Comparison of ENCODE assay signal across 8 cellular contexts in genomic region chr1:226001852-226002666, GRCh38. TPM values are rescaled to one million over a fixed set of nuclear protein-coding genes. Genes with fewer than 3 reads are reported as not detected.
DNase-seq lines count a peak whose midpoint lies in the region; ATAC-seq and TF ChIP-seq lines count a peak whose summit lies in the region.

No MANE protein-coding gene starts in this region.

- no peaks in the 10 kb centered on the region for H3K9me3 Mint-ChIP-seq in T-helper 1 cell treated with Interleukin-12 subunit alpha and Interleukin-12 subunit beta and Interleukin-4 antibody, amounts not matched to agents 30 μg/mL and 1 μg/mL, for 36 hours

- peak overlapping the region; percentile 88 for H3K27ac Mint-ChIP-seq in T-helper 1 cell treated with Interleukin-12 subunit alpha and Interleukin-12 subunit beta and Interleukin-4 antibody, amounts not matched to agents 30 μg/mL and 1 μg/mL, for 36 hours

- H3K27ac ChIP-seq in body of pancreas, result peak overlapping the region; percentile 19 to 97 (median 73)

- peak; percentile 28 for DNase-seq in NCI-H1092 treated with DMSO at 0.1 percent for 48 hours (lab: John Stamatoyannopoulos, UW)
- DNase-seq in NCI-H1092 (lab: John Stamatoyannopoulos, UW), result no peak
- DNase-seq in M059J (ENCODE audit: low read depth), result peak; percentile 64
- peak; percentile 66 to 95 (median 78) for DNase-seq in body of pancreas
- DNase-seq in left lobe of liver (ENCODE audit: low spot score), result peak; percentile 57
- peak; percentile 21 for DNase-seq in stimulated activated CD8-positive, alpha-beta memory T cell treated with anti-CD3 and anti-CD28 coated beads, Interleukin-12 subunit alpha, Interleukin-12 subunit beta, amount 100 ng/mL, for 4 hours (ENCODE audit: low read depth)
- DNase-seq in iPS-NIHi7 (ENCODE audit: extremely low spot score), result no peak

- peak overlapping the region; percentile 50 for H3K4me3 Mint-ChIP-seq in T-helper 1 cell treated with Interleukin-12 subunit alpha and Interleukin-12 subunit beta and Interleukin-4 antibody, amounts not matched to agents 30 μg/mL and 1 μg/mL, for 36 hours

- H3K9me3 ChIP-seq in body of pancreas, result no peaks in the 10 kb centered on the region

- H3K4me1 Mint-ChIP-seq in T-helper 1 cell treated with Interleukin-12 subunit alpha and Interleukin-12 subunit beta and Interleukin-4 antibody, amounts not matched to agents 30 μg/mL and 1 μg/mL, for 36 hours (ENCODE audit: low read depth), result peaks cover 33% of the 10 kb centered on the region

- H3K27me3 Mint-ChIP-seq in T-helper 1 cell treated with Interleukin-12 subunit alpha and Interleukin-12 subunit beta and Interleukin-4 antibody, amounts not matched to agents 30 μg/mL and 1 μg/mL, for 36 hours (ENCODE audit: low read depth), result no peaks in the 10 kb centered on the region

- TF ChIP-seq CTCF in body of pancreas (IDR thresholded peaks at IDR 0.05), result no peak

- peaks cover 8% of the 10 kb centered on the region for H3K36me3 Mint-ChIP-seq in T-helper 1 cell treated with Interleukin-12 subunit alpha and Interleukin-12 subunit beta and Interleukin-4 antibody, amounts not matched to agents 30 μg/mL and 1 μg/mL, for 36 hours (ENCODE audit: low read depth)

- ATAC-seq in body of pancreas (peak; percentile 13), left lobe of liver (no peak)

- H3K4me3 ChIP-seq in body of pancreas, result no peak overlapping the region

- intact Hi-C loops in body of pancreas (cut with DNase I), result no loop called here

- 18 to 28% methylated on average over 6 to 9 of the region's 9 CpGs for WGBS in body of pancreas, 2 donors

- no peaks in the 10 kb centered on the region for H3K36me3 ChIP-seq in body of pancreas (replicated peaks in 1 of 2; ENCODE audit: insufficient read depth in 1 of 2, low read depth in 2 of 2)

- no peaks in the 10 kb centered on the region for H3K27me3 ChIP-seq in body of pancreas

- peak in 2 of 3 donors; percentile 41 to 68 for TF ChIP-seq POLR2A in body of pancreas (IDR thresholded peaks at IDR 0.05)

- H3K4me1 ChIP-seq in body of pancreas, result peaks cover 48% of the 10 kb centered on the region

RNA-seq across cellular contexts. Expression of gene SDE2, which starts 2.9 kb away (rescaled TPM):
- 15.5 and 28.7 TPM in 2 replicates for total RNA-seq in M059J (2014; rRNA removed; shearing (Covaris generic))
- total RNA-seq in body of pancreas, result 10 to 100 TPM; 11.9 to 13.7 TPM
- 8.0 TPM for total RNA-seq in left lobe of liver

Comparison
In these comparisons a context has a peak if more than half of its experiments do, and no peak if none do; other contexts are left out.
1. DNase-seq: peak in NCI-H1092 treated with DMSO at 0.1 percent for 48 hours (single experiment), M059J (single experiment), body of pancreas (4 of 4), left lobe of liver (single experiment) and stimulated activated CD8-positive, alpha-beta memory T cell treated with anti-CD3 and anti-CD28 coated beads, Interleukin-12 subunit alpha, Interleukin-12 subunit beta, amount 100 ng/mL, for 4 hours (single experiment); none in NCI-H1092 (single experiment) and iPS-NIHi7 (single experiment).